ENCODE assay signal across 1 cellular context in the genomic region with DNA sequence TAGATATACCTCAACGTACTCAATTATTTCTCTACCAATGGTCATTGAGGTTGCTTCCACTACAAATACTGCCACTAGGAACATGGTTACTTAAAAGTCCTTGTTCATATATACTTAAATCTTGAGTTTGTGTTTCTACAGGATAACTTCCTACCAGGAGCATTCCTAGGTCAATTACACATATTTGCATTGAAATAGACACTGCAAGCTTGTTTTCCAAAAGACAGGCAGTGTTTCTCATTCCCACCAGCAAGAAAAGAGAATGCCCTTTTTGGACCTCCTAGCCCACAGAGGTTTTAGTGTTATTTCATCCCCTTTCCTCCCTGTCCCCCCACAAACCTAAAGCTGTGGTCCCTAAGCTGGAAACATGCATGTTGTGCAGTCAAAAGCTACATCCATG.
TF ChIP-seq lines count a peak whose summit lies in the region.

No MANE protein-coding gene starts in this region.

TF ChIP-seq in H1, 55 proteins besides CTCF, POLR2A, EP300 and RAD21 (continued from another document):
- TF ChIP-seq BRCA1 (IDR thresholded peaks at IDR 0.05; ENCODE audit: low read depth, low read length) (no peak), SUZ12 (IDR thresholded peaks at IDR 0.05; ENCODE audit: low read length) (no peak), NRF1 (IDR thresholded peaks at IDR 0.05; ENCODE audit: low read depth, low read length) (no peak), TAF1 (IDR thresholded peaks at IDR 0.05; ENCODE audit: low read depth, low read length) (no peak), HDAC6 (IDR thresholded peaks at IDR 0.05; ENCODE audit: low read depth, low read length) (no peak), GTF2F1 (IDR thresholded peaks at IDR 0.05; ENCODE audit: borderline replicate concordance, low read depth, low read length) (no peak), CREB1 (IDR thresholded peaks at IDR 0.05) (no peak), GABPA (IDR thresholded peaks at IDR 0.05; ENCODE audit: borderline replicate concordance, insufficient read depth, low read length) (no peak), RNF2 (IDR thresholded peaks at IDR 0.05; ENCODE audit: borderline replicate concordance, low read depth, low read length, missing control alignments, poor library complexity, severe bottlenecking) (no peak), SAP30 (IDR thresholded peaks at IDR 0.05; ENCODE audit: insufficient read depth, insufficient replicate concordance, low read length) (no peak), TAF7 (optimal IDR thresholded peaks at IDR 0.05; ENCODE audit: borderline replicate concordance, low read depth, low read length) (no peak), CHD2 (IDR thresholded peaks at IDR 0.05; ENCODE audit: low read length) (no peak)
- TF ChIP-seq, protein P1, sequence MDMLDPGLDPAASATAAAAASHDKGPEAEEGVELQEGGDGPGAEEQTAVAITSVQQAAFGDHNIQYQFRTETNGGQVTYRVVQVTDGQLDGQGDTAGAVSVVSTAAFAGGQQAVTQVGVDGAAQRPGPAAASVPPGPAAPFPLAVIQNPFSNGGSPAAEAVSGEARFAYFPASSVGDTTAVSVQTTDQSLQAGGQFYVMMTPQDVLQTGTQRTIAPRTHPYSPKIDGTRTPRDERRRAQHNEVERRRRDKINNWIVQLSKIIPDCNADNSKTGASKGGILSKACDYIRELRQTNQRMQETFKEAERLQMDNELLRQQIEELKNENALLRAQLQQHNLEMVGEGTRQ (IDR thresholded peaks at IDR 0.05; ENCODE audit: low read length) = no peak
- TF ChIP-seq, protein P2, sequence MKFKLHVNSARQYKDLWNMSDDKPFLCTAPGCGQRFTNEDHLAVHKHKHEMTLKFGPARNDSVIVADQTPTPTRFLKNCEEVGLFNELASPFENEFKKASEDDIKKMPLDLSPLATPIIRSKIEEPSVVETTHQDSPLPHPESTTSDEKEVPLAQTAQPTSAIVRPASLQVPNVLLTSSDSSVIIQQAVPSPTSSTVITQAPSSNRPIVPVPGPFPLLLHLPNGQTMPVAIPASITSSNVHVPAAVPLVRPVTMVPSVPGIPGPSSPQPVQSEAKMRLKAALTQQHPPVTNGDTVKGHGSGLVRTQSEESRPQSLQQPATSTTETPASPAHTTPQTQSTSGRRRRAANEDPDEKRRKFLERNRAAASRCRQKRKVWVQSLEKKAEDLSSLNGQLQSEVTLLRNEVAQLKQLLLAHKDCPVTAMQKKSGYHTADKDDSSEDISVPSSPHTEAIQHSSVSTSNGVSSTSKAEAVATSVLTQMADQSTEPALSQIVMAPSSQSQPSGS (IDR thresholded peaks at IDR 0.05; ENCODE audit: low read length) = no peak
